In the genomic region with DNA sequence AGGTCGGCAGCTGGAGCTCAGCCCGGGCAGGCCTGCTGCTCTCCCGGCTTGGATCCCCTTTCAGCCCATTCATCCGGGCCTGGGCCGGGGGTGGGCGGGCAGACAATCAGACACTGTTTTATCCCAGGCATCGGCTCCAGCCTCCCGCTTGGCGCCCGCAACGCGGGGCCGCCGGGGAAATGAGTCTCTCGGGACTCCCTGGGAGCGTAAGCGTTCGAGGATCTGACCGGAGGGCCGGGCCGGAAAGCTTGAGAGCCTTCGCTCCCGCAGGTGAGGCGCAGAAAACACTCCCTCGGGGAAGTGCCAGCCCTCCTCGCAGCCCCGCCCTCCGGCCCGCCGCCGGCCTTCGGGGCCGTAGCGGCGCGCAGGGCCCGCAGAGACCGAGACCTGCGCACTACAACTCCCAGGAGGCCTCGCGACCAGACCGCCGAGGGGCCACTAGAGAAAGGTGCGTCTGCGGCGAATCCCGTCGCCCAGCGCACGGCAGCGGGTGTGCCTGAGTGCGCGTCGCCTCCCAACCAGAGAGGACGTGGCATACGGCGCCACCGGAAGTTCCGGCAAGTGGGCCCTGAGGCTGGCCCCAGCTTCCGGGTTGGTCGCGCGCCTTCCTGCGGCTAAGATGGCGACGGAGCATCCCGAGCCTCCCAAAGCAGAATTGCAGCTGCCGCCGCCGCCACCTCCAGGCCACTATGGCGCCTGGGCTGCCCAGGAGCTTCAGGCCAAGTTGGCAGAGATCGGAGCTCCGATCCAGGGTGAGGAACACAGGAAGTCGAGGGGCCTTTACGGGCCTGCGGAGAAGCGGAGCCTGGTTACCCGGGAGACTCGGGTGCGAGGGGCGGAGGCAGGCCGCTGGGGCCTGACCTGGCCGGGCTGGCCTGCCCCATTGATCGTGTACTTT, we compare ENCODE assay signal across 1 cellular context.
TF ChIP-seq lines count a peak whose summit lies in the region.

A gene with protein sequence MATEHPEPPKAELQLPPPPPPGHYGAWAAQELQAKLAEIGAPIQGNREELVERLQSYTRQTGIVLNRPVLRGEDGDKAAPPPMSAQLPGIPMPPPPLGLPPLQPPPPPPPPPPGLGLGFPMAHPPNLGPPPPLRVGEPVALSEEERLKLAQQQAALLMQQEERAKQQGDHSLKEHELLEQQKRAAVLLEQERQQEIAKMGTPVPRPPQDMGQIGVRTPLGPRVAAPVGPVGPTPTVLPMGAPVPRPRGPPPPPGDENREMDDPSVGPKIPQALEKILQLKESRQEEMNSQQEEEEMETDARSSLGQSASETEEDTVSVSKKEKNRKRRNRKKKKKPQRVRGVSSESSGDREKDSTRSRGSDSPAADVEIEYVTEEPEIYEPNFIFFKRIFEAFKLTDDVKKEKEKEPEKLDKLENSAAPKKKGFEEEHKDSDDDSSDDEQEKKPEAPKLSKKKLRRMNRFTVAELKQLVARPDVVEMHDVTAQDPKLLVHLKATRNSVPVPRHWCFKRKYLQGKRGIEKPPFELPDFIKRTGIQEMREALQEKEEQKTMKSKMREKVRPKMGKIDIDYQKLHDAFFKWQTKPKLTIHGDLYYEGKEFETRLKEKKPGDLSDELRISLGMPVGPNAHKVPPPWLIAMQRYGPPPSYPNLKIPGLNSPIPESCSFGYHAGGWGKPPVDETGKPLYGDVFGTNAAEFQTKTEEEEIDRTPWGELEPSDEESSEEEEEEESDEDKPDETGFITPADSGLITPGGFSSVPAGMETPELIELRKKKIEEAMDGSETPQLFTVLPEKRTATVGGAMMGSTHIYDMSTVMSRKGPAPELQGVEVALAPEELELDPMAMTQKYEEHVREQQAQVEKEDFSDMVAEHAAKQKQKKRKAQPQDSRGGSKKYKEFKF (plus strand): TSS at position 599 of the 898 bp plus-strand sequence. CDS start 21 bp downstream, at position 620.

TF ChIP-seq in HepG2, 621 proteins besides CTCF, POLR2A, EP300 and RAD21 (continued from another document and continues in another):
- TF ChIP-seq, protein P1, sequence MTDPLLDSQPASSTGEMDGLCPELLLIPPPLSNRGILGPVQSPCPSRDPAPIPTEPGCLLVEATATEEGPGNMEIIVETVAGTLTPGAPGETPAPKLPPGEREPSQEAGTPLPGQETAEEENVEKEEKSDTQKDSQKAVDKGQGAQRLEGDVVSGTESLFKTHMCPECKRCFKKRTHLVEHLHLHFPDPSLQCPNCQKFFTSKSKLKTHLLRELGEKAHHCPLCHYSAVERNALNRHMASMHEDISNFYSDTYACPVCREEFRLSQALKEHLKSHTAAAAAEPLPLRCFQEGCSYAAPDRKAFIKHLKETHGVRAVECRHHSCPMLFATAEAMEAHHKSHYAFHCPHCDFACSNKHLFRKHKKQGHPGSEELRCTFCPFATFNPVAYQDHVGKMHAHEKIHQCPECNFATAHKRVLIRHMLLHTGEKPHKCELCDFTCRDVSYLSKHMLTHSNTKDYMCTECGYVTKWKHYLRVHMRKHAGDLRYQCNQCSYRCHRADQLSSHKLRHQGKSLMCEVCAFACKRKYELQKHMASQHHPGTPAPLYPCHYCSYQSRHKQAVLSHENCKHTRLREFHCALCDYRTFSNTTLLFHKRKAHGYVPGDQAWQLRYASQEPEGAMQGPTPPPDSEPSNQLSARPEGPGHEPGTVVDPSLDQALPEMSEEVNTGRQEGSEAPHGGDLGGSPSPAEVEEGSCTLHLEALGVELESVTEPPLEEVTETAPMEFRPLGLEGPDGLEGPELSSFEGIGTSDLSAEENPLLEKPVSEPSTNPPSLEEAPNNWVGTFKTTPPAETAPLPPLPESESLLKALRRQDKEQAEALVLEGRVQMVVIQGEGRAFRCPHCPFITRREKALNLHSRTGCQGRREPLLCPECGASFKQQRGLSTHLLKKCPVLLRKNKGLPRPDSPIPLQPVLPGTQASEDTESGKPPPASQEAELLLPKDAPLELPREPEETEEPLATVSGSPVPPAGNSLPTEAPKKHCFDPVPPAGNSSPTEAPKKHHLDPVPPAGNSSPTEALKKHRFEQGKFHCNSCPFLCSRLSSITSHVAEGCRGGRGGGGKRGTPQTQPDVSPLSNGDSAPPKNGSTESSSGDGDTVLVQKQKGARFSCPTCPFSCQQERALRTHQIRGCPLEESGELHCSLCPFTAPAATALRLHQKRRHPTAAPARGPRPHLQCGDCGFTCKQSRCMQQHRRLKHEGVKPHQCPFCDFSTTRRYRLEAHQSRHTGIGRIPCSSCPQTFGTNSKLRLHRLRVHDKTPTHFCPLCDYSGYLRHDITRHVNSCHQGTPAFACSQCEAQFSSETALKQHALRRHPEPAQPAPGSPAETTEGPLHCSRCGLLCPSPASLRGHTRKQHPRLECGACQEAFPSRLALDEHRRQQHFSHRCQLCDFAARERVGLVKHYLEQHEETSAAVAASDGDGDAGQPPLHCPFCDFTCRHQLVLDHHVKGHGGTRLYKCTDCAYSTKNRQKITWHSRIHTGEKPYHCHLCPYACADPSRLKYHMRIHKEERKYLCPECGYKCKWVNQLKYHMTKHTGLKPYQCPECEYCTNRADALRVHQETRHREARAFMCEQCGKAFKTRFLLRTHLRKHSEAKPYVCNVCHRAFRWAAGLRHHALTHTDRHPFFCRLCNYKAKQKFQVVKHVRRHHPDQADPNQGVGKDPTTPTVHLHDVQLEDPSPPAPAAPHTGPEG (CRISPR knock-in tag; IDR thresholded peaks at IDR 0.05), result no peak; the same call in none of the 2 replicates
- TF ChIP-seq KLF9 (CRISPR knock-in tag; IDR thresholded peaks at IDR 0.05; ENCODE audit: low read depth) (no peak; the same call in 1 of the 2 replicates), POLR2G (IDR thresholded peaks at IDR 0.05; ENCODE audit: low read depth, low read length) (peak; percentile 94), MTA1 (CRISPR knock-in tag; IDR thresholded peaks at IDR 0.05; ENCODE audit: borderline replicate concordance) (no peak), KDM2A (CRISPR knock-in tag; IDR thresholded peaks at IDR 0.05; ENCODE audit: borderline replicate concordance, low read depth) (peak; percentile 80), ZIK1 (CRISPR knock-in tag; IDR thresholded peaks at IDR 0.05; ENCODE audit: borderline replicate concordance, low read depth) (peak; percentile 55; the same call in 1 of the 2 replicates), ZSCAN20 (CRISPR knock-in tag; IDR thresholded peaks at IDR 0.05; ENCODE audit: borderline replicate concordance) (no peak), ZNF343 (CRISPR knock-in tag; IDR thresholded peaks at IDR 0.05) (peak; percentile 90), PHB2 (IDR thresholded peaks at IDR 0.05; ENCODE audit: partially characterized antibody) (no peak), MIER3 (CRISPR knock-in tag; IDR thresholded peaks at IDR 0.05; ENCODE audit: borderline replicate concordance) (0 out of 2 replicates have a peak, but pooled peaks have one; percentile 91), AHR (CRISPR knock-in tag; IDR thresholded peaks at IDR 0.05) (0 out of 2 replicates have a peak, but pooled peaks have one; percentile 24), ZNF317 (CRISPR knock-in tag; IDR thresholded peaks at IDR 0.05) (no peak; the same call in 1 of the 2 replicates), TBL1XR1 (IDR thresholded peaks at IDR 0.05; ENCODE audit: borderline replicate concordance, low read length, partially characterized antibody) (no peak), ARNT2 (CRISPR knock-in tag; IDR thresholded peaks at IDR 0.05; ENCODE audit: low read depth) (peak; percentile 78), IKZF4 (CRISPR knock-in tag; IDR thresholded peaks at IDR 0.05; ENCODE audit: borderline replicate concordance, low read depth, not compliant biosample characterization) (peak; percentile 55), ZNF326 (CRISPR knock-in tag; IDR thresholded peaks at IDR 0.05; ENCODE audit: borderline replicate concordance) (no peak), NFE2 (CRISPR knock-in tag; IDR thresholded peaks at IDR 0.05) (no peak), NONO (IDR thresholded peaks at IDR 0.05) (no peak), NONO (CRISPR knock-in tag; conservative IDR thresholded peaks at IDR 0.05) (peak; percentile 78), ZNF383 (CRISPR knock-in tag; IDR thresholded peaks at IDR 0.05; ENCODE audit: borderline replicate concordance) (no peak), ZNF253 (CRISPR knock-in tag; IDR thresholded peaks at IDR 0.05; ENCODE audit: borderline replicate concordance) (no peak), HDAC6 (IDR thresholded peaks at IDR 0.05; ENCODE audit: low read depth, low read length) (no peak), ZFP82 (CRISPR knock-in tag; IDR thresholded peaks at IDR 0.05; ENCODE audit: borderline replicate concordance) (peak; percentile 92), ZNF138 (CRISPR knock-in tag; IDR thresholded peaks at IDR 0.05; ENCODE audit: low read depth) (0 out of 2 replicates have a peak, but pooled peaks have one; percentile 40), ZNF558 (CRISPR knock-in tag; IDR thresholded peaks at IDR 0.05; ENCODE audit: borderline replicate concordance) (0 out of 2 replicates have a peak, but pooled peaks have one; percentile 57), SKI (IDR thresholded peaks at IDR 0.05; ENCODE audit: partially characterized antibody) (peak; percentile 51), ZEB1 (IDR thresholded peaks at IDR 0.05; ENCODE audit: insufficient replicate concordance, low read depth) (peak; percentile 76), SNRNP70 (IDR thresholded peaks at IDR 0.05; ENCODE audit: low read depth, low read length) (no peak), PCBP1 (IDR thresholded peaks at IDR 0.05; ENCODE audit: borderline replicate concordance, low read depth, low read length) (0 out of 2 replicates have a peak, but pooled peaks have one; percentile 43), AKAP8 (CRISPR knock-in tag; IDR thresholded peaks at IDR 0.05) (0 out of 2 replicates have a peak, but pooled peaks have one; percentile 0), SIX1 (CRISPR knock-in tag; IDR thresholded peaks at IDR 0.05; ENCODE audit: borderline replicate concordance) (peak; percentile 12; the same call in 1 of the 2 replicates), CHD4 (IDR thresholded peaks at IDR 0.05; ENCODE audit: borderline replicate concordance, low read length) (no peak), PTBP1 (IDR thresholded peaks at IDR 0.05; ENCODE audit: low read depth, low read length, poor library complexity, severe bottlenecking) (no peak), ZFP36L1 (CRISPR knock-in tag; IDR thresholded peaks at IDR 0.05) (0 out of 2 replicates have a peak, but pooled peaks have one; percentile 29), TRIM24 (CRISPR knock-in tag; IDR thresholded peaks at IDR 0.05) (no peak), AGO1 (IDR thresholded peaks at IDR 0.05; ENCODE audit: low read depth, low read length, poor library complexity, severe bottlenecking) (peak; percentile 38)
- TF ChIP-seq, protein P2, sequence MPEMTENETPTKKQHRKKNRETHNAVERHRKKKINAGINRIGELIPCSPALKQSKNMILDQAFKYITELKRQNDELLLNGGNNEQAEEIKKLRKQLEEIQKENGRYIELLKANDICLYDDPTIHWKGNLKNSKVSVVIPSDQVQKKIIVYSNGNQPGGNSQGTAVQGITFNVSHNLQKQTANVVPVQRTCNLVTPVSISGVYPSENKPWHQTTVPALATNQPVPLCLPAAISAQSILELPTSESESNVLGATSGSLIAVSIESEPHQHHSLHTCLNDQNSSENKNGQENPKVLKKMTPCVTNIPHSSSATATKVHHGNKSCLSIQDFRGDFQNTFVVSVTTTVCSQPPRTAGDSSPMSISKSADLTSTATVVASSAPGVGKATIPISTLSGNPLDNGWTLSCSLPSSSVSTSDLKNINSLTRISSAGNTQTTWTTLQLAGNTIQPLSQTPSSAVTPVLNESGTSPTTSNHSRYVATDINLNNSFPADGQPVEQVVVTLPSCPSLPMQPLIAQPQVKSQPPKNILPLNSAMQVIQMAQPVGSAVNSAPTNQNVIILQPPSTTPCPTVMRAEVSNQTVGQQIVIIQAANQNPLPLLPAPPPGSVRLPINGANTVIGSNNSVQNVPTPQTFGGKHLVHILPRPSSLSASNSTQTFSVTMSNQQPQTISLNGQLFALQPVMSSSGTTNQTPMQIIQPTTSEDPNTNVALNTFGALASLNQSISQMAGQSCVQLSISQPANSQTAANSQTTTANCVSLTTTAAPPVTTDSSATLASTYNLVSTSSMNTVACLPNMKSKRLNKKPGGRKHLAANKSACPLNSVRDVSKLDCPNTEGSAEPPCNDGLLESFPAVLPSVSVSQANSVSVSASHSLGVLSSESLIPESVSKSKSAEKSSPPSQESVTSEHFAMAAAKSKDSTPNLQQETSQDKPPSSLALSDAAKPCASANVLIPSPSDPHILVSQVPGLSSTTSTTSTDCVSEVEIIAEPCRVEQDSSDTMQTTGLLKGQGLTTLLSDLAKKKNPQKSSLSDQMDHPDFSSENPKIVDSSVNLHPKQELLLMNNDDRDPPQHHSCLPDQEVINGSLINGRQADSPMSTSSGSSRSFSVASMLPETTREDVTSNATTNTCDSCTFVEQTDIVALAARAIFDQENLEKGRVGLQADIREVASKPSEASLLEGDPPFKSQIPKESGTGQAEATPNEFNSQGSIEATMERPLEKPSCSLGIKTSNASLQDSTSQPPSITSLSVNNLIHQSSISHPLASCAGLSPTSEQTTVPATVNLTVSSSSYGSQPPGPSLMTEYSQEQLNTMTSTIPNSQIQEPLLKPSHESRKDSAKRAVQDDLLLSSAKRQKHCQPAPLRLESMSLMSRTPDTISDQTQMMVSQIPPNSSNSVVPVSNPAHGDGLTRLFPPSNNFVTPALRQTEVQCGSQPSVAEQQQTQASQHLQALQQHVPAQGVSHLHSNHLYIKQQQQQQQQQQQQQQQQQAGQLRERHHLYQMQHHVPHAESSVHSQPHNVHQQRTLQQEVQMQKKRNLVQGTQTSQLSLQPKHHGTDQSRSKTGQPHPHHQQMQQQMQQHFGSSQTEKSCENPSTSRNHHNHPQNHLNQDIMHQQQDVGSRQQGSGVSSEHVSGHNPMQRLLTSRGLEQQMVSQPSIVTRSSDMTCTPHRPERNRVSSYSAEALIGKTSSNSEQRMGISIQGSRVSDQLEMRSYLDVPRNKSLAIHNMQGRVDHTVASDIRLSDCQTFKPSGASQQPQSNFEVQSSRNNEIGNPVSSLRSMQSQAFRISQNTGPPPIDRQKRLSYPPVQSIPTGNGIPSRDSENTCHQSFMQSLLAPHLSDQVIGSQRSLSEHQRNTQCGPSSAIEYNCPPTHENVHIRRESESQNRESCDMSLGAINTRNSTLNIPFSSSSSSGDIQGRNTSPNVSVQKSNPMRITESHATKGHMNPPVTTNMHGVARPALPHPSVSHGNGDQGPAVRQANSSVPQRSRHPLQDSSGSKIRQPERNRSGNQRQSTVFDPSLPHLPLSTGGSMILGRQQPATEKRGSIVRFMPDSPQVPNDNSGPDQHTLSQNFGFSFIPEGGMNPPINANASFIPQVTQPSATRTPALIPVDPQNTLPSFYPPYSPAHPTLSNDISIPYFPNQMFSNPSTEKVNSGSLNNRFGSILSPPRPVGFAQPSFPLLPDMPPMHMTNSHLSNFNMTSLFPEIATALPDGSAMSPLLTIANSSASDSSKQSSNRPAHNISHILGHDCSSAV (CRISPR knock-in tag; IDR thresholded peaks at IDR 0.05; ENCODE audit: borderline replicate concordance), result no peak
- TF ChIP-seq, protein P3, sequence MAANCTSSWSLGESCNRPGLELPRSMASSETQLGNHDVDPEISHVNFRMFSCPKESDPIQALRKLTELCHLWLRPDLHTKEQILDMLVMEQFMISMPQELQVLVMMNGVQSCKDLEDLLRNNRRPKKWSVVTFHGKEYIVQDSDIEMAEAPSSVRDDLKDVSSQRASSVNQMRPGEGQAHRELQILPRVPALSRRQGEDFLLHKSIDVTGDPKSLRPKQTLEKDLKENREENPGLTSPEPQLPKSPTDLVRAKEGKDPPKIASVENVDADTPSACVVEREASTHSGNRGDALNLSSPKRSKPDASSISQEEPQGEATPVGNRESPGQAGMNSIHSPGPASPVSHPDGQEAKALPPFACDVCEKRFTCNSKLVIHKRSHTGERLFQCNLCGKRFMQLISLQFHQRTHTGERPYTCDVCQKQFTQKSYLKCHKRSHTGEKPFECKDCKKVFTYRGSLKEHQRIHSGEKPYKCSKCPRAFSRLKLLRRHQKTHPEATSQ (CRISPR knock-in tag; IDR thresholded peaks at IDR 0.05; ENCODE audit: borderline replicate concordance), result 0 out of 2 replicates have a peak, but pooled peaks have one; percentile 42
